In genomic region chrX:71954458-71954857, GRCh38 we compare ENCODE assay signal across 12 cellular contexts.
"Had no signal": no experiment of that assay in that cellular context is flagged by ENCODE, and none has a peak within 500 bp of the region (broad histone marks: within the 10 kb centered on the region; RNA-seq: fewer than 3 reads in every experiment).

No MANE protein-coding gene starts in this region.

- ATAC-seq: activated CD4-positive, CD25-positive, alpha-beta regulatory T cell treated with anti-CD3 and anti-CD28 coated beads, Interleukin-2, amount 50 U/mL, for 24 hours; activated naive CD8-positive, alpha-beta T cell treated with anti-CD3 and anti-CD28 coated beads, Interleukin-2, amount 50 U/mL, for 24 hours; gastrocnemius medialis; stimulated activated naive CD8-positive, alpha-beta T cell treated with anti-CD3 and anti-CD28 coated beads, Interleukin-15, Interleukin-2, amounts not matched to agents 100 U/mL and 50 U/mL, for 24 hours; upper lobe of right lung had no signal

- H3K4me1 ChIP-seq: prostate gland, upper lobe of right lung had no signal

- H3K9me3 Mint-ChIP-seq: activated CD4-positive, alpha-beta memory T cell treated with anti-CD3 and anti-CD28 coated beads for 36 hours; activated naive CD8-positive, alpha-beta T cell treated with anti-CD3 and anti-CD28 coated beads, Interleukin-2, amount 50 U/mL, for 24 hours had no signal

- H3K27me3 Mint-ChIP-seq: activated CD4-positive, alpha-beta memory T cell treated with anti-CD3 and anti-CD28 coated beads for 36 hours had no signal

- H3K36me3 Mint-ChIP-seq: activated CD4-positive, alpha-beta memory T cell treated with anti-CD3 and anti-CD28 coated beads for 36 hours had no signal

- H3K36me3 ChIP-seq: gastrocnemius medialis, prostate gland, upper lobe of right lung had no signal

- H3K4me3 ChIP-seq: gastrocnemius medialis, prostate gland, upper lobe of right lung had no signal

- H3K4me1 Mint-ChIP-seq: activated naive CD8-positive, alpha-beta T cell treated with anti-CD3 and anti-CD28 coated beads, Interleukin-2, amount 50 U/mL, for 24 hours had no signal

- H3K27ac ChIP-seq: gastrocnemius medialis, prostate gland, upper lobe of right lung had no signal

- H3K27ac Mint-ChIP-seq: activated CD4-positive, alpha-beta memory T cell treated with anti-CD3 and anti-CD28 coated beads for 36 hours; activated naive CD8-positive, alpha-beta T cell treated with anti-CD3 and anti-CD28 coated beads, Interleukin-2, amount 50 U/mL, for 24 hours had no signal

- H3K9me3 ChIP-seq: gastrocnemius medialis, prostate gland, upper lobe of right lung had no signal

- DNase-seq: activated CD4-positive, alpha-beta memory T cell treated with anti-CD3 and anti-CD28 coated beads for 36 hours; activated naive CD4-positive, alpha-beta T cell treated with Interleukin-2 at 50 U/mL for 16 hours; activated naive CD8-positive, alpha-beta T cell treated with anti-CD3 and anti-CD28 coated beads, Interleukin-2, amount 50 U/mL, for 24 hours; gastrocnemius medialis; SIG-M5; stimulated activated CD4-positive, alpha-beta T cell treated with anti-CD3 and anti-CD28 coated beads, Interleukin-2, amount 100 ng/mL, for 48 hours; stimulated activated CD8-positive, alpha-beta memory T cell treated with anti-CD3 and anti-CD28 coated beads, Interleukin-4, amount 100 ng/mL, for 48 hours; stimulated activated naive CD8-positive, alpha-beta T cell treated with anti-CD3 and anti-CD28 coated beads, Interleukin-15, Interleukin-2, amounts not matched to agents 100 U/mL and 50 U/mL, for 24 hours; T-helper 2 cell; upper lobe of right lung had no signal

- H3K27me3 ChIP-seq: gastrocnemius medialis, upper lobe of right lung had no signal

- H3K4me3 Mint-ChIP-seq: activated CD4-positive, alpha-beta memory T cell treated with anti-CD3 and anti-CD28 coated beads for 36 hours; activated naive CD8-positive, alpha-beta T cell treated with anti-CD3 and anti-CD28 coated beads, Interleukin-2, amount 50 U/mL, for 24 hours had no signal
